Comparison of ENCODE assay signal across 8 cellular contexts in genomic region chr5:34191279-34191744, GRCh38.
DNase-seq lines count a peak whose midpoint lies in the region; ATAC-seq and TF ChIP-seq lines count a peak whose summit lies in the region.
"Not testable (repeated sequence)": the region's sequence is repeated elsewhere in the genome, so short reads cannot be mapped to it uniquely, and the experiment has no call there.

No MANE protein-coding gene starts in this region.

- whole genome bisulfite sequencing in testis, 2 donors = 85 to 88% methylated on average over 17 of the region's 17 CpGs

- peaks cover 14% of the 10 kb centered on the region for H3K4me1 Mint-ChIP-seq in T-helper 17 cell

- H3K4me3 Mint-ChIP-seq in T-helper 17 cell = not testable (repeated sequence)

- not testable (repeated sequence) for H3K27me3 Mint-ChIP-seq in T-helper 17 cell

- not testable (repeated sequence) for TF ChIP-seq POLR2A in testis (IDR thresholded peaks at IDR 0.05)

- H3K36me3 ChIP-seq in lower lobe of right lung = peaks cover 13% of the 10 kb centered on the region
- not testable (repeated sequence) for H3K36me3 ChIP-seq in testis (ENCODE audit: low read depth, missing control alignments)

- H3K4me1 ChIP-seq in lower lobe of right lung, testis: not testable (repeated sequence)

- not testable (repeated sequence) for H3K4me3 ChIP-seq in coronary artery, lower lobe of right lung, testis

- not testable (repeated sequence) for H3K27me3 ChIP-seq in lower lobe of right lung (ENCODE audit: low read depth); testis

- DNase-seq in ELF-1 (ENCODE audit: low read depth, low spot score) (peak; percentile 4), T-helper 17 cell (peak in 2 of 3 donors; percentile 26 to 32), coronary artery (ENCODE audit: low spot score) (peak; percentile 74), cardiac septum (ENCODE audit: low spot score) (peak; percentile 91), lower lobe of right lung (peak; percentile 58), pons (ENCODE audit: low spot score) (peak; percentile 3), testis (peak; percentile 22)
- peak; percentile 5 for DNase-seq in activated naive CD4-positive, alpha-beta T cell treated with Interleukin-2 at 50 U/mL for 16 hours

- not testable (repeated sequence) for H3K9me3 ChIP-seq in T-helper 17 cell (ENCODE audit: control insufficient read depth, low read length, poor library complexity, severe bottlenecking); lower lobe of right lung; testis

- H3K36me3 Mint-ChIP-seq in T-helper 17 cell (ENCODE audit: low read depth) = not testable (repeated sequence)

- not testable (repeated sequence) for H3K27ac ChIP-seq in coronary artery, lower lobe of right lung, testis

- intact Hi-C loops in cardiac septum (cut with DNase I); lower lobe of right lung (cut with DNase I); testis (cut with DNase I; ENCODE audit: low total_unique reads): not testable (repeated sequence)

- H3K27ac Mint-ChIP-seq in T-helper 17 cell = peak overlapping the region; percentile 72

- not testable (repeated sequence) for TF ChIP-seq CTCF in coronary artery (IDR thresholded peaks at IDR 0.05); lower lobe of right lung (IDR thresholded peaks at IDR 0.05); testis (IDR thresholded peaks at IDR 0.05)

- ATAC-seq in T-helper 17 cell, lower lobe of right lung: not testable (repeated sequence)

Comparison
In these comparisons a context has a peak if more than half of its experiments do, and no peak if none do; other contexts are left out.
1. DNase-seq: peak in every context shown above with its lines; median percentile 91 in cardiac septum; 74 in coronary artery; 58 in lower lobe of right lung; 29 in T-helper 17 cell; 22 in testis; 5 in activated naive CD4-positive, alpha-beta T cell treated with Interleukin-2 at 50 U/mL for 16 hours; 4 in ELF-1; 3 in pons.